18 cellular contexts compared by ENCODE assay signal in the genomic region with DNA sequence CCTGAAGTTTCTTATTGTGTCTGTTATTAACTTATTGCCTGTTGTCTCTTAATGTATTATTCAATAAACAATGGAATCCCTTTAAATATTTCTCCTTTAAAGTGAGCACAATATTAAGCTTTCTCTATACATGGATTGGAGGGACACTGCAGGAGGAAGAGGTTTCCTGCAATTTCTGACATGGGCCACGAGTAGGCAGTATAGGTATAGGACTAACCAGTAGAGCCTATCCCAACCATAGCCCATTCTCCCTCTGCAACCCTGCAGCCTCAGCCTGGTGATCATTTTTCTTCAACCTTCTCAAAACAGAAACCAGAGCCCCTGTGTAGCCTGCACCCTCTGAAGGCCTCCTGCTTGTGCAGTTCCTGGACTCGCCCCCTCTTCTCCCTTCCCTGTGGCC.
A peak's percentile ranks its signal among the peaks of the same experiment; 100 is the strongest.
DNase-seq lines count a peak whose midpoint lies in the region; ATAC-seq and TF ChIP-seq lines count a peak whose summit lies in the region.
"Had no signal": no experiment of that assay in that cellular context is flagged by ENCODE, and none has a peak within 500 bp of the region (broad histone marks: within the 10 kb centered on the region; RNA-seq: fewer than 3 reads in every experiment).

No MANE protein-coding gene starts in this region.

- peaks cover 0 to 4% (median under 1%) of the 10 kb centered on the region in 3 experiments; a peak in 3 of 7 replicates for H3K36me3 Mint-ChIP-seq in H9 (ENCODE audit: insufficient read depth in 1 of 3, low read depth in 3 of 3)

- H2BK120ac ChIP-seq in H9 (ENCODE audit: low read depth, low read length, poor library complexity, severe bottlenecking) = no peak overlapping the region

- H3K27ac Mint-ChIP-seq in H9 = peak overlapping the region in 1 of 3 experiments; percentile 59; a peak in 1 of 7 replicates

- no peak overlapping the region for H2BK5ac ChIP-seq in H9 (ENCODE audit: insufficient read length, low read length)

- no peak overlapping the region for H2BK15ac ChIP-seq in H9 (ENCODE audit: low read depth, low read length)

- H3K79me2 ChIP-seq in DND-41 (ENCODE audit: insufficient read depth, low read length) = no peaks in the 10 kb centered on the region
- no peaks in the 10 kb centered on the region for H3K79me2 ChIP-seq in H9 (ENCODE audit: insufficient read depth, low read length)
- no peaks in the 10 kb centered on the region for H3K79me2 ChIP-seq in OCI-LY7 (ENCODE audit: insufficient read depth, low read depth, low read length)

- H3K27me3 Mint-ChIP-seq in H9 (ENCODE audit: low read depth) = no peaks in the 10 kb centered on the region

- H3K9me3 ChIP-seq in DND-41 (ENCODE audit: insufficient read depth, low read length, severe bottlenecking) (no peaks in the 10 kb centered on the region), H9 (ENCODE audit: control insufficient read depth, low read depth, low read length) (no peaks in the 10 kb centered on the region), OCI-LY7 (ENCODE audit: low read length) (no peaks in the 10 kb centered on the region)

- no CpG with 5 or more reads among the region's 2 CpGs for WGBS in H9 (ENCODE audit: extremely low coverage, insufficient read length, low lambda C conversion rate)

- peaks cover 6 to 14% of the 10 kb centered on the region in 2 experiments for H3K9me3 Mint-ChIP-seq in H9

- BruUV-seq in OCI-LY7 (replicated peaks; lab: Mats Ljungman, UMichigan) = no TSS peak

- TF ChIP-seq CTCF in DND-41 (IDR thresholded peaks at IDR 0.05; ENCODE audit: borderline replicate concordance, extremely low read depth, low read length, poor library complexity, severe bottlenecking) (peak; percentile 18), H9 (conservative IDR thresholded peaks at IDR 0.05) (peak; percentile 43; the same call in 2 of the 3 replicates), OCI-LY7 (conservative IDR thresholded peaks at IDR 0.05; ENCODE audit: low read length) (0 out of 2 replicates have a peak, but pooled peaks have one; percentile 33), fibroblast of the aortic adventitia (IDR thresholded peaks at IDR 0.05; ENCODE audit: insufficient read depth, low read length) (peak; percentile 2)

- H4K20me1 ChIP-seq in DND-41 (ENCODE audit: insufficient read depth, low read length) (no peaks in the 10 kb centered on the region), H9 (ENCODE audit: control insufficient read depth, insufficient read depth, insufficient read length) (no peaks in the 10 kb centered on the region), OCI-LY7 (ENCODE audit: insufficient read depth, low read length) (no peaks in the 10 kb centered on the region)

- no peak overlapping the region for H4K5ac ChIP-seq in H9 (ENCODE audit: insufficient read length, low read depth, low read length)

- no peaks in the 10 kb centered on the region for H3K79me1 ChIP-seq in H9 (ENCODE audit: insufficient read depth, low read depth, low read length, poor library complexity, severe bottlenecking)

- no peak overlapping the region for H3K14ac ChIP-seq in H9 (ENCODE audit: insufficient read depth, low read length)

- H4K91ac ChIP-seq in H9 (ENCODE audit: insufficient read length, low read depth, low read length) = no peak overlapping the region

- H3K4me3 ChIP-seq in DND-41 (ENCODE audit: low read depth in 1 of 2, low read length in 2 of 2) (no peak overlapping the region), OCI-LY7 (ENCODE audit: low read depth, low read length, poor library complexity, severe bottlenecking) (no peak overlapping the region), fibroblast of the aortic adventitia (ENCODE audit: low read depth, low read length) (no peak overlapping the region)
- H3K4me3 ChIP-seq: GM23248 had no signal

- H3K4me2 ChIP-seq in DND-41 (ENCODE audit: insufficient read depth, low read length) (no peak overlapping the region), H9 (ENCODE audit: insufficient read depth, insufficient read length, low read length) (no peak overlapping the region), OCI-LY7 (ENCODE audit: low read length) (no peak overlapping the region)

- POLR2A ChIA-PET in OCI-LY7 (lab: Charles Lee) = no interaction called here

- H3K56ac ChIP-seq in H9 (ENCODE audit: insufficient read length, low read depth, low read length) = no peak overlapping the region

- no peak overlapping the region for H3K18ac ChIP-seq in H9 (ENCODE audit: insufficient read length, low read depth, low read length)

- no peaks in the 10 kb centered on the region for H3K9me2 ChIP-seq in OCI-LY7 (ENCODE audit: insufficient read depth, low read length)

- H3K27me3 ChIP-seq in DND-41 (ENCODE audit: insufficient read depth, low read length, poor library complexity) (no peaks in the 10 kb centered on the region), H9 (ENCODE audit: insufficient read depth, low read length) (no peaks in the 10 kb centered on the region)

- H3K23ac ChIP-seq in H9 (ENCODE audit: insufficient read length, low read depth, low read length) = no peak overlapping the region

- intact Hi-C loops in OCI-LY7 (cut with micrococcal nuclease; ENCODE audit: unreplicated experiment) (no loop called here), cardiac septum (cut with DNase I) (no loop called here)

- no peak for ATAC-seq in DND-41 (ENCODE audit: insufficient read depth, low read depth)

- H3K4me1 ChIP-seq in DND-41 (ENCODE audit: insufficient read depth, low read length) (no peaks in the 10 kb centered on the region), H9 (ENCODE audit: insufficient read depth, low read length) (no peaks in the 10 kb centered on the region), OCI-LY7 (ENCODE audit: insufficient read depth, low read length, poor library complexity, severe bottlenecking) (no peaks in the 10 kb centered on the region)

- H2BK12ac ChIP-seq in H9 (ENCODE audit: insufficient read length, low read depth, low read length) = no peak overlapping the region

- H3K4ac ChIP-seq in H9 (ENCODE audit: low read depth, low read length) = no peak overlapping the region

- H3K36me3 ChIP-seq in DND-41 (ENCODE audit: insufficient read depth, low read length) = no peaks in the 10 kb centered on the region
- H3K36me3 ChIP-seq in OCI-LY7 (ENCODE audit: insufficient read depth, low read length) = no peaks in the 10 kb centered on the region

- H3K4me1 Mint-ChIP-seq in H9 = peaks cover 3 to 9% of the 10 kb centered on the region in 2 experiments

- CTCF ChIA-PET in OCI-LY7 (lab: Charles Lee; ENCODE audit: unreplicated experiment) = no interaction called here

- H3K4me3 Mint-ChIP-seq in H9 = no peak overlapping the region

- no peak overlapping the region for H4K8ac ChIP-seq in H9 (replicated peaks; ENCODE audit: insufficient read length, low read depth, low read length)

- no peaks in the 10 kb centered on the region for H3K23me2 ChIP-seq in H9 (ENCODE audit: insufficient read length, low read depth, low read length, poor library complexity, severe bottlenecking)

- DNase-seq in DND-41 = no peak
- DNase-seq in H9 = no peak
- no peak for DNase-seq in OCI-LY7 (ENCODE audit: low spot score)
- no peak for DNase-seq in fibroblast of the aortic adventitia (ENCODE audit: low read depth)
- no peak for DNase-seq in H4 (ENCODE audit: low spot score)
- no peak for DNase-seq in HT-29 (ENCODE audit: low spot score)
- no peak for DNase-seq in activated CD4-positive, alpha-beta T cell treated with anti-CD3 and anti-CD28 coated beads, Interleukin-2, amount 50 U/mL, for 1 hour
- DNase-seq in cardiac septum (ENCODE audit: low spot score) = no peak
- DNase-seq: C1 segment of cervical spinal cord, GM23248, MV-4-11, NCI-H1436, NCI-H2029 treated with DMSO at 0.1 percent for 48 hours, NCI-H510A treated with DMSO at 0.1 percent for 48 hours, NCI-H82, RPMI8226, SIG-M5 had no signal

- no peak overlapping the region for H3K27ac ChIP-seq in DND-41 (ENCODE audit: low read length)
- H3K27ac ChIP-seq in H9 (ENCODE audit: insufficient read length, low read depth, low read length) = no peak overlapping the region
- H3K27ac ChIP-seq in OCI-LY7 (ENCODE audit: low read depth, low read length, poor library complexity, severe bottlenecking) = no peak overlapping the region
- H3K27ac ChIP-seq: GM23248, HL-60 had no signal

- no peak overlapping the region for H3K9ac ChIP-seq in DND-41 (ENCODE audit: low read depth, low read length)
- H3K9ac ChIP-seq in H9 (ENCODE audit: extremely low read depth, insufficient read length, low read length) = no peak overlapping the region
- H3K9ac ChIP-seq: GM23248 had no signal

- no peak overlapping the region for H2AK5ac ChIP-seq in H9 (ENCODE audit: insufficient read length, low read length)

- no peak overlapping the region for H3T11ph ChIP-seq in H9 (ENCODE audit: low read length)

- H2AFZ ChIP-seq in DND-41 (ENCODE audit: low read depth, low read length) = no peak overlapping the region
- H2AFZ ChIP-seq in H9 (ENCODE audit: low read length) = no peak overlapping the region
- H2AFZ ChIP-seq in OCI-LY7 (ENCODE audit: low read length) = no peak overlapping the region
- H2AFZ ChIP-seq: GM23248 had no signal

- no peak overlapping the region for H2BK20ac ChIP-seq in H9 (ENCODE audit: low read depth, low read length, poor library complexity, severe bottlenecking)
